ENCODE assay signal across 1 cellular context in the genomic region with DNA sequence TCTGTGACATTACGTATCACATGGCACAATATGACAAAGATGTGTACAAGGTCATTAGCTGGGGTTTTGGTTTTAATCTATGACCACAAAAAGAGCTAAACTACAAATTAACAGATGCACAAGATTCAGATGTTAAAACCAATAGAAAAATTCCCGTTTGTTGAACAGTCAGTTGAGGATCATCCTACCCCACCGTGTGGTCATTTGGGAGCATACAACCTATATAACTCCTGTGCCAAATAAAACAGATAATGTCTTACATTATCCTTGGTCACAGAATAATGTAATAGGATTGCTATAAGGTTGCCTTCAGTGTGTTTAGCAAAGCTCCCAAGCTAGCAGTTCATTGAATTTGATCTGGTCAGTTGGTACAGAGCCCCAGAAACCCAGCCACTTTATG.
TF ChIP-seq lines count a peak whose summit lies in the region.

No MANE protein-coding gene starts in this region.

TF ChIP-seq in GM23338, 12 proteins besides CTCF, POLR2A, EP300 and RAD21 (continued from another document):
- TF ChIP-seq, protein P1, sequence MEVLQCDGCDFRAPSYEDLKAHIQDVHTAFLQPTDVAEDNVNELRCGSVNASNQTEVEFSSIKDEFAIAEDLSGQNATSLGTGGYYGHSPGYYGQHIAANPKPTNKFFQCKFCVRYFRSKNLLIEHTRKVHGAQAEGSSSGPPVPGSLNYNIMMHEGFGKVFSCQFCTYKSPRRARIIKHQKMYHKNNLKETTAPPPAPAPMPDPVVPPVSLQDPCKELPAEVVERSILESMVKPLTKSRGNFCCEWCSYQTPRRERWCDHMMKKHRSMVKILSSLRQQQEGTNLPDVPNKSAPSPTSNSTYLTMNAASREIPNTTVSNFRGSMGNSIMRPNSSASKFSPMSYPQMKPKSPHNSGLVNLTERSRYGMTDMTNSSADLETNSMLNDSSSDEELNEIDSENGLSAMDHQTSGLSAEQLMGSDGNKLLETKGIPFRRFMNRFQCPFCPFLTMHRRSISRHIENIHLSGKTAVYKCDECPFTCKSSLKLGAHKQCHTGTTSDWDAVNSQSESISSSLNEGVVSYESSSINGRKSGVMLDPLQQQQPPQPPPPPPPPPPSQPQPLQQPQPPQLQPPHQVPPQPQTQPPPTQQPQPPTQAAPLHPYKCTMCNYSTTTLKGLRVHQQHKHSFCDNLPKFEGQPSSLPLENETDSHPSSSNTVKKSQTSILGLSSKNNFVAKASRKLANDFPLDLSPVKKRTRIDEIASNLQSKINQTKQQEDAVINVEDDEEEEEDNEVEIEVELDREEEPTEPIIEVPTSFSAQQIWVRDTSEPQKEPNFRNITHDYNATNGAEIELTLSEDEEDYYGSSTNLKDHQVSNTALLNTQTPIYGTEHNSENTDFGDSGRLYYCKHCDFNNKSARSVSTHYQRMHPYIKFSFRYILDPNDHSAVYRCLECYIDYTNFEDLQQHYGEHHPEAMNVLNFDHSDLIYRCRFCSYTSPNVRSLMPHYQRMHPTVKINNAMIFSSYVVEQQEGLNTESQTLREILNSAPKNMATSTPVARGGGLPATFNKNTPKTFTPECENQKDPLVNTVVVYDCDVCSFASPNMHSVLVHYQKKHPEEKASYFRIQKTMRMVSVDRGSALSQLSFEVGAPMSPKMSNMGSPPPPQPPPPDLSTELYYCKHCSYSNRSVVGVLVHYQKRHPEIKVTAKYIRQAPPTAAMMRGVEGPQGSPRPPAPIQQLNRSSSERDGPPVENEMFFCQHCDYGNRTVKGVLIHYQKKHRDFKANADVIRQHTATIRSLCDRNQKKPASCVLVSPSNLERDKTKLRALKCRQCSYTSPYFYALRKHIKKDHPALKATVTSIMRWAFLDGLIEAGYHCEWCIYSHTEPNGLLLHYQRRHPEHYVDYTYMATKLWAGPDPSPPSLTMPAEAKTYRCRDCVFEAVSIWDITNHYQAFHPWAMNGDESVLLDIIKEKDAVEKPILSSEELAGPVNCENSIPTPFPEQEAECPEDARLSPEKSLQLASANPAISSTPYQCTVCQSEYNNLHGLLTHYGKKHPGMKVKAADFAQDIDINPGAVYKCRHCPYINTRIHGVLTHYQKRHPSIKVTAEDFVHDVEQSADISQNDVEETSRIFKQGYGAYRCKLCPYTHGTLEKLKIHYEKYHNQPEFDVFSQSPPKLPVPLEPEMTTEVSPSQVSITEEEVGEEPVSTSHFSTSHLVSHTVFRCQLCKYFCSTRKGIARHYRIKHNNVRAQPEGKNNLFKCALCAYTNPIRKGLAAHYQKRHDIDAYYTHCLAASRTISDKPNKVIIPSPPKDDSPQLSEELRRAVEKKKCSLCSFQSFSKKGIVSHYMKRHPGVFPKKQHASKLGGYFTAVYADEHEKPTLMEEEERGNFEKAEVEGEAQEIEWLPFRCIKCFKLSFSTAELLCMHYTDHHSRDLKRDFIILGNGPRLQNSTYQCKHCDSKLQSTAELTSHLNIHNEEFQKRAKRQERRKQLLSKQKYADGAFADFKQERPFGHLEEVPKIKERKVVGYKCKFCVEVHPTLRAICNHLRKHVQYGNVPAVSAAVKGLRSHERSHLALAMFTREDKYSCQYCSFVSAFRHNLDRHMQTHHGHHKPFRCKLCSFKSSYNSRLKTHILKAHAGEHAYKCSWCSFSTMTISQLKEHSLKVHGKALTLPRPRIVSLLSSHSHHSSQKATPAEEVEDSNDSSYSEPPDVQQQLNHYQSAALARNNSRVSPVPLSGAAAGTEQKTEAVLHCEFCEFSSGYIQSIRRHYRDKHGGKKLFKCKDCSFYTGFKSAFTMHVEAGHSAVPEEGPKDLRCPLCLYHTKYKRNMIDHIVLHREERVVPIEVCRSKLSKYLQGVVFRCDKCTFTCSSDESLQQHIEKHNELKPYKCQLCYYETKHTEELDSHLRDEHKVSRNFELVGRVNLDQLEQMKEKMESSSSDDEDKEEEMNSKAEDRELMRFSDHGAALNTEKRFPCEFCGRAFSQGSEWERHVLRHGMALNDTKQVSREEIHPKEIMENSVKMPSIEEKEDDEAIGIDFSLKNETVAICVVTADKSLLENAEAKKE (CRISPR knock-in tag; IDR thresholded peaks at IDR 0.05): no peak
